26 cellular contexts compared by ENCODE assay signal in the genomic region with DNA sequence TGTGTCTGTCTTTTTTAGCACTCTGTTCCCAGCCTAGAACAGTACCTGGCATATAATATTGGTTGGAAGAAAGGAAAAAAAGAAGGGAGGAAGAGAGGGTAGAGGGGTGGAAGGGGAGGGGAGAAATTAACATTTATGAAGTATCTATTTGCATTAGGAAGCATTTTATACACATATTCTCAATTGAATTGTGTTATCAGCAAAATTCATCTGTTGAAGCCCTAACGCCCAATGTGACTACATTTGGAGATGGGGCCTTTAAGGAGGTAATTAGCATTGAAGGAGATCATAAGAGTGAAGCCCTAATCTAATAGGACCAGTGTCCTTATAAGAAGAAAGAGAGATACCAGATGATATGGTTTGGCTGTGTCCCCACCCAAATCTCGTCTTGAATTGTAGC. TPM values are rescaled to one million over a fixed set of nuclear protein-coding genes. Genes with fewer than 3 reads are reported as not detected.
DNase-seq lines count a peak whose midpoint lies in the region; ATAC-seq, FAIRE-seq and TF ChIP-seq lines count a peak whose summit lies in the region.
"Had no signal": no experiment of that assay in that cellular context is flagged by ENCODE, and none has a peak within 500 bp of the region (broad histone marks: within the 10 kb centered on the region; RNA-seq: fewer than 3 reads in every experiment).

No MANE protein-coding gene starts in this region.

- H3K27me3 Mint-ChIP-seq in glutamatergic neuron (ENCODE audit: unreplicated experiment) = peaks cover 11% of the 10 kb centered on the region

- H3K79me2 ChIP-seq in PC-3 (ENCODE audit: low read length) = no peaks in the 10 kb centered on the region
- no peaks in the 10 kb centered on the region for H3K79me2 ChIP-seq in K562 (ENCODE audit: control insufficient read depth, insufficient read depth, low read length)

- H3K27me3 ChIP-seq in PC-3 (ENCODE audit: low read length) (no peaks in the 10 kb centered on the region), K562 (ENCODE audit: control insufficient read depth in 2 of 2, insufficient read depth in 2 of 2, low read length in 2 of 2) (no peaks in the 10 kb centered on the region), right lobe of liver (no peaks in the 10 kb centered on the region)
- H3K27me3 ChIP-seq: BE2C, BLaER1 had no signal

- POLR2A ChIA-PET in PC-3 (lab: Charles Lee; ENCODE audit: unreplicated experiment) = no interaction called here
- POLR2A ChIA-PET in K562 (lab: Yijun Ruan, JAX) = interaction anchor here (0.5 kb wide), 1 partner anchor 177 kb away, joined by 3 read pairs; no protein-coding TSS in a partner anchor

- FAIRE-seq in K562 (lab: Jason Lieb, UNC) = no peak
- FAIRE-seq: A204.1, GM12878, GM12892, GM18507 had no signal

- H3K9ac ChIP-seq in PC-3 (ENCODE audit: low read length) = no peak overlapping the region
- H3K9ac ChIP-seq in K562 (ENCODE audit: insufficient read depth in 1 of 2, low read depth in 2 of 2, low read length in 2 of 2) = no peak overlapping the region
- H3K9ac ChIP-seq: BLaER1 had no signal

- no peaks in the 10 kb centered on the region for H3K9me3 ChIP-seq in PC-3 (ENCODE audit: low read length)
- peaks cover 5% of the 10 kb centered on the region; the same call in 1 of the 2 replicates for H3K9me3 ChIP-seq in K562 (replicated peaks; ENCODE audit: control insufficient read depth, insufficient read depth, low read depth, low read length)
- no peaks in the 10 kb centered on the region for H3K9me3 ChIP-seq in right lobe of liver
- H3K9me3 ChIP-seq: BE2C had no signal

- H3K27ac Mint-ChIP-seq in glutamatergic neuron (ENCODE audit: unreplicated experiment) = no peak overlapping the region
- H3K27ac Mint-ChIP-seq: CD14-positive monocyte; CD4-positive, alpha-beta memory T cell; CD4-positive, CD25-positive, alpha-beta regulatory T cell; CD8-positive, alpha-beta memory T cell had no signal

- H3K4me2 ChIP-seq in PC-3 (ENCODE audit: low read length) (no peak overlapping the region), K562 (ENCODE audit: insufficient read depth, low read length) (no peak overlapping the region)
- H3K4me2 ChIP-seq: BLaER1 had no signal

- TF ChIP-seq CTCF in PC-3 (conservative IDR thresholded peaks at IDR 0.05; ENCODE audit: low read depth, low read length) (no peak), K562 (IDR thresholded peaks at IDR 0.05 in 2 of 3, conservative IDR thresholded peaks at IDR 0.05 in 1 of 3; ENCODE audit: insufficient read depth in 2 of 3, low read depth in 1 of 3, low read length in 3 of 3) (no peak), glutamatergic neuron (IDR thresholded peaks at IDR 0.05; ENCODE audit: partially characterized antibody, unreplicated experiment) (no peak), right lobe of liver (IDR thresholded peaks at IDR 0.05) (no peak)

- peak overlapping the region; percentile 96 for H3K27ac ChIP-seq in PC-3 (ENCODE audit: low read length)
- no peak overlapping the region for H3K27ac ChIP-seq in K562 (ENCODE audit: extremely low read depth, low read depth, low read length)
- H3K27ac ChIP-seq in right lobe of liver = no peak overlapping the region
- H3K27ac ChIP-seq: BLaER1 had no signal

- H2AFZ ChIP-seq in PC-3 (ENCODE audit: low read length) = no peak overlapping the region
- H2AFZ ChIP-seq in K562 (ENCODE audit: low read depth, low read length) = no peak overlapping the region

- peaks cover 5% of the 10 kb centered on the region for H3K36me3 Mint-ChIP-seq in glutamatergic neuron (ENCODE audit: unreplicated experiment)
- H3K36me3 Mint-ChIP-seq: CD14-positive monocyte; CD4-positive, alpha-beta memory T cell; CD4-positive, CD25-positive, alpha-beta regulatory T cell had no signal

- peaks cover 2% of the 10 kb centered on the region for H3K9me3 Mint-ChIP-seq in glutamatergic neuron (ENCODE audit: unreplicated experiment)

- ATAC-seq in PC-3 = no peak
- ATAC-seq in K562 = no peak
- ATAC-seq in right lobe of liver = no peak
- ATAC-seq: GM12878 had no signal

- H3K4me1 Mint-ChIP-seq in glutamatergic neuron (ENCODE audit: low read depth, unreplicated experiment) = peaks cover 4% of the 10 kb centered on the region
- H3K4me1 Mint-ChIP-seq: CD14-positive monocyte; CD4-positive, alpha-beta memory T cell; CD4-positive, CD25-positive, alpha-beta regulatory T cell; CD8-positive, alpha-beta memory T cell had no signal

- H3K4me1 ChIP-seq in PC-3 (ENCODE audit: insufficient read depth, low read length) (peaks cover 38% of the 10 kb centered on the region), K562 (replicated peaks in 1 of 2; ENCODE audit: control insufficient read depth in 2 of 2, insufficient read depth in 2 of 2, low read length in 2 of 2) (peaks cover 13 to 18% of the 10 kb centered on the region in 2 experiments; a peak in 3 of 5 replicates), right lobe of liver (no peaks in the 10 kb centered on the region)
- H3K4me1 ChIP-seq: BLaER1 had no signal

- intact Hi-C loops in PC-3 (cut with micrococcal nuclease) (no loop called here), K562 (cut with micrococcal nuclease) (no loop called here), right lobe of liver (cut with DNase I) (no loop called here)

- no peak overlapping the region for H3K4me3 ChIP-seq in PC-3 (ENCODE audit: low read length)
- H3K4me3 ChIP-seq in K562 = no peak overlapping the region
- H3K4me3 ChIP-seq in right lobe of liver = no peak overlapping the region
- H3K4me3 ChIP-seq: BLaER1, GM12878 had no signal

- no peaks in the 10 kb centered on the region for H3K36me3 ChIP-seq in PC-3 (ENCODE audit: low read depth, low read length)
- H3K36me3 ChIP-seq in K562 (ENCODE audit: control insufficient read depth, insufficient read depth, low read length) = no peaks in the 10 kb centered on the region
- H3K36me3 ChIP-seq in right lobe of liver = no peaks in the 10 kb centered on the region
- H3K36me3 ChIP-seq: BE2C, BLaER1 had no signal

- in situ Hi-C loops in K562 (cut with MboI) = no loop called here

- no peak for TF ChIP-seq POLR2A in K562 (conservative IDR thresholded peaks at IDR 0.05)
- TF ChIP-seq POLR2A in right lobe of liver (IDR thresholded peaks at IDR 0.05) = no peak

- TF ChIP-seq EP300 in K562 (IDR thresholded peaks at IDR 0.05; ENCODE audit: low read length) = no peak

- H3K9me1 ChIP-seq in K562 (ENCODE audit: control insufficient read depth, insufficient read depth, low read length) = no peaks in the 10 kb centered on the region

- CTCF ChIA-PET in PC-3 (lab: Charles Lee) (interaction anchor here (1.2 kb wide), 1 partner anchor 28 kb away, joined by 3 read pairs; no protein-coding TSS in a partner anchor), K562 (lab: Yijun Ruan, JAX; ENCODE audit: low intra/inter-chr PET ratio) (no interaction called here)

- peaks cover 4% of the 10 kb centered on the region for H3F3A ChIP-seq in PC-3 (ENCODE audit: low read length, unreplicated experiment)

- BruUV-seq in PC-3 (replicated peaks; lab: Mats Ljungman, UMichigan) (no TSS peak), K562 (replicated peaks; lab: Mats Ljungman, UMichigan) (no TSS peak)

- no peak for TF ChIP-seq RAD21 in K562 (CRISPR knock-in tag; conservative IDR thresholded peaks at IDR 0.05 in 1 of 2, IDR thresholded peaks at IDR 0.05 in 1 of 2)

- no peak overlapping the region for H3K4me3 Mint-ChIP-seq in glutamatergic neuron (ENCODE audit: unreplicated experiment)
- H3K4me3 Mint-ChIP-seq: CD14-positive monocyte; CD4-positive, alpha-beta memory T cell; CD4-positive, CD25-positive, alpha-beta regulatory T cell; CD8-positive, alpha-beta memory T cell had no signal

- WGBS in K562 (ENCODE audit: insufficient coverage, low coverage, missing lambda C conversion rate) = 10% methylated on average over 2 of the region's 2 CpGs
- 44% methylated on average over 2 of the region's 2 CpGs for WGBS in right lobe of liver (ENCODE audit: insufficient coverage, low coverage, low lambda C conversion rate, missing lambda C conversion rate)

- DNase-seq in PC-3 = no peak
- no peak for DNase-seq in K562 (ENCODE audit: extremely low read depth in 1 of 4, low spot score in 3 of 4)
- DNase-seq in glutamatergic neuron = no peak
- no peak for DNase-seq in NCI-H226
- DNase-seq in right lobe of liver = no peak
- DNase-seq: 8988T; ACHN; BE2C; C1 segment of cervical spinal cord; CD4-positive, alpha-beta memory T cell; CD4-positive, CD25-positive, alpha-beta regulatory T cell; CD8-positive, alpha-beta memory T cell; COR-L47; DMS 273 treated with DMSO at 0.1 percent for 48 hours; DMS153; DMS53; DMS79; DND-41; EL; GDM1 had no signal

- H4K20me1 ChIP-seq in PC-3 (ENCODE audit: low read length) (no peaks in the 10 kb centered on the region), K562 (replicated peaks; ENCODE audit: control insufficient read depth, insufficient read depth, low read length) (no peaks in the 10 kb centered on the region)
- H4K20me1 ChIP-seq: BLaER1 had no signal

- no peaks in the 10 kb centered on the region for H3K9me2 ChIP-seq in PC-3 (replicated peaks; ENCODE audit: low read length)

TF ChIP-seq in K562, 482 proteins besides CTCF, POLR2A, EP300 and RAD21 (continues in another document):
- TF ChIP-seq C11orf30 (IDR thresholded peaks at IDR 0.05; ENCODE audit: low read depth) = peak; percentile 59
- TF ChIP-seq ZNF316 (IDR thresholded peaks at IDR 0.05) = peak; percentile 75

RNA-seq across cellular contexts. Expression of gene FICD, which starts 30.2 kb away (rescaled TPM):
- total RNA-seq in PC-3 (2014; rRNA removed) (6.4 and 18.5 TPM in 2 replicates), K562 (2014; rRNA removed) (3.1 and 4.5 TPM in 2 replicates), K562 (2014; rRNA removed; fragmentation: Illumina TruSeq; extraction: Trizol) (1.9 TPM in 2 replicates), K562 (2015; rRNA removed; fragmentation: Illumina TruSeq; extraction: Trizol) (2.8 and 3.1 TPM in 2 replicates), K562 (2021) (3.0 and 3.4 TPM in 2 replicates), glutamatergic neuron (ENCODE audit: unreplicated experiment) (4.8 TPM), right lobe of liver (1 to 10 TPM; 2.8 to 8.4 (median 5.6) TPM)
- total RNA-seq in K562 (2011; cell fraction: chromatin; rRNA removed; ENCODE audit: low replicate concordance) = 9.7 and 12.2 TPM in 2 replicates
- 11.8 and 12.1 TPM in 2 replicates for total RNA-seq in K562 (2011; cell fraction: nucleolus; rRNA removed)
- total RNA-seq in K562 (2011; cell fraction: nucleoplasm; rRNA removed) = 5.6 and 7.8 TPM in 2 replicates
- polyA plus RNA-seq in K562 (2011; rRNA removed) (0.80 and 0.88 TPM in 2 replicates), K562 (2014; fragmentation: Illumina TruSeq; extraction: Trizol) (1.6 and 2.0 TPM in 2 replicates), K562 (2014; fragmentation: Nextera tagmentation; extraction: Ambion mirVana) (1 to 10 TPM; 1.1 to 1.2 TPM), K562 (2014; rRNA removed) (2.1 and 2.7 TPM in 2 replicates)
- polyA plus RNA-seq in K562 (2011; cell fraction: cytosol; rRNA removed) = 1.1 and 1.2 TPM in 2 replicates
- 4.7 and 6.8 TPM in 2 replicates for polyA plus RNA-seq in K562 (2011; cell fraction: nucleus; rRNA removed)
- polyA plus RNA-seq in K562 (2012) = 2.4 and 5.0 TPM in 2 replicates
- 2.9 and 3.9 TPM in 2 replicates for polyA minus RNA-seq in K562 (2011; rRNA and poly(A)+ RNA removed)
- polyA minus RNA-seq in K562 (2011; cell fraction: cytosol; rRNA and poly(A)+ RNA removed) = 2.1 and 3.6 TPM in 2 replicates
- polyA minus RNA-seq in K562 (2011; cell fraction: nucleus; rRNA and poly(A)+ RNA removed) = 8.3 and 11.3 TPM in 2 replicates
